In the genomic region with DNA sequence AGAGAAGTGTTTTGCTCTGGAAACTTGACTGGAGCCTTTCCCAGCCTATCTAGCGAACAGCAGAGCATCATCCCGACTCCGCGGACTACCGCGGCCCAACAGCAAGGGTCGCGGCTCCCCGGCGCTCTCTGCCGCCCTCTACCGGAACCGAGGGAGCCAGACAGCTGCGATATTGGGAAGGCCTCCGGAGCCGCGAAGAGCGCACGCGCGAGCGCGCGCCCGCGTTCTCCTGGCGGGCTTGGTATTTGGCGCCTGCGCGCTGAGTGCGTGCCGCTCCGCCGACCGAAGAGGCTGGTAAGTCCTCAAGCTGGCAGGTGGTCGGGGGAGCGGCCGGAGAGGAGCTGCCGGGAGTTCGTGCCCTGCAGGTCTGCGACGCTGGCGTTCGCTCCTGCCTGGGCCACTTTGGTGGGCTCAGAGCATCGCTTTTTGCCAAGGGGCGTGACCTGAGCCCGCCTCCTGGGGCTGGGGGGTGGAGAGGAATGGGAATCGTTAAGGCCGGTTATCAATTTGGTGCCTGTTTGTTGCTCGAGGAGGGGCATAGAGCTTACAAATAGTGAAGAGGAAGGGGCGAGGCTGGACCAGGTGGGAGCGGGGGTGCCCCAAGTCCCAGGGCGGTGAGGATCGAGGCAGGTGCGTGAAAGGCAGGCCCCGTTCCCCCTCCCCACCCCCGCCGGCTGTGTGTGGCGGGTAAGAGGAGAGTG, we compare ENCODE assay signal across 8 cellular contexts. TPM values are rescaled to one million over a fixed set of nuclear protein-coding genes. Genes with fewer than 3 reads are reported as not detected.
DNase-seq lines count a peak whose midpoint lies in the region; ATAC-seq and TF ChIP-seq lines count a peak whose summit lies in the region.

A gene with protein sequence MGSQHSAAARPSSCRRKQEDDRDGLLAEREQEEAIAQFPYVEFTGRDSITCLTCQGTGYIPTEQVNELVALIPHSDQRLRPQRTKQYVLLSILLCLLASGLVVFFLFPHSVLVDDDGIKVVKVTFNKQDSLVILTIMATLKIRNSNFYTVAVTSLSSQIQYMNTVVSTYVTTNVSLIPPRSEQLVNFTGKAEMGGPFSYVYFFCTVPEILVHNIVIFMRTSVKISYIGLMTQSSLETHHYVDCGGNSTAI (plus strand): TSS at position 257 of the 701 bp plus-strand sequence. CDS start 641 bp downstream, outside the sequence.

- peaks cover 43 to 51% of the 10 kb centered on the region in 2 donors for H3K36me3 Mint-ChIP-seq in activated naive CD4-positive, alpha-beta T cell treated with anti-CD3 and anti-CD28 coated beads, Interleukin-2, amount 50 U/mL, for 72 hours
- H3K36me3 Mint-ChIP-seq in glutamatergic neuron (ENCODE audit: unreplicated experiment) = peaks cover 9% of the 10 kb centered on the region

- peak; percentile 73 for DNase-seq in NCI-H1048 (lab: John Stamatoyannopoulos, UW)
- peak; percentile 13 for DNase-seq in SKM-1 (lab: John Stamatoyannopoulos, UW; ENCODE audit: unreplicated experiment)
- peak; percentile 95 for DNase-seq in activated naive CD4-positive, alpha-beta T cell treated with anti-CD3 and anti-CD28 coated beads, Interleukin-2, amount 50 U/mL, for 72 hours (ENCODE audit: low spot score in 2 of 2)
- peak; percentile 94 for DNase-seq in glutamatergic neuron
- peak; percentile 99 for DNase-seq in osteoblast (ENCODE audit: insufficient read length, low spot score, missing footprints)
- peak; percentile 49 for DNase-seq in thoracic aorta (ENCODE audit: low spot score)

- H3K9me3 Mint-ChIP-seq in activated naive CD4-positive, alpha-beta T cell treated with anti-CD3 and anti-CD28 coated beads, Interleukin-2, amount 50 U/mL, for 72 hours = peaks cover 1 to 10% of the 10 kb centered on the region in 2 donors
- peaks cover 7% of the 10 kb centered on the region for H3K9me3 Mint-ChIP-seq in glutamatergic neuron (ENCODE audit: unreplicated experiment)

- H3K79me2 ChIP-seq in osteoblast (ENCODE audit: insufficient read depth, low read length) = peaks cover 3% of the 10 kb centered on the region

- peak within 1 kb of the TSS; percentile 75 for H3K4me2 ChIP-seq in osteoblast (ENCODE audit: insufficient read depth, low read length)

- peak within 1 kb of the TSS; percentile 96 to 97 for H3K27ac Mint-ChIP-seq in activated naive CD4-positive, alpha-beta T cell treated with anti-CD3 and anti-CD28 coated beads, Interleukin-2, amount 50 U/mL, for 72 hours
- H3K27ac Mint-ChIP-seq in glutamatergic neuron (ENCODE audit: unreplicated experiment) = no peak within 1 kb of the TSS

- peak within 1 kb of the TSS; percentile 97 for H2AFZ ChIP-seq in osteoblast (ENCODE audit: low read length)

- no peaks in the 10 kb centered on the region for H3K9me3 ChIP-seq in osteoblast (ENCODE audit: low read depth, low read length)
- H3K9me3 ChIP-seq in thoracic aorta = no peaks in the 10 kb centered on the region

- TF ChIP-seq POLR2A in GM10847 (IDR thresholded peaks at IDR 0.05; ENCODE audit: extremely low read depth, insufficient read length) = peak; percentile 46

- H3K27ac ChIP-seq in osteoblast (ENCODE audit: low read depth, low read length) (peak within 1 kb of the TSS; percentile 25), thoracic aorta (peak within 1 kb of the TSS; percentile 52 to 54)

- ATAC-seq in HG02588 (IDR thresholded peaks at IDR 0.05; ENCODE audit: unreplicated experiment) (peak; percentile 84), thoracic aorta (ENCODE audit: insufficient number of reproducible peaks, low FRiP score, low read depth) (peak; percentile 76)
- peak; percentile 94 to 96 for ATAC-seq in activated naive CD4-positive, alpha-beta T cell treated with anti-CD3 and anti-CD28 coated beads, Interleukin-2, amount 50 U/mL, for 72 hours

- H3K36me3 ChIP-seq in osteoblast (ENCODE audit: insufficient read depth, low read length) = peaks cover 4% of the 10 kb centered on the region
- peaks cover 4% of the 10 kb centered on the region for H3K36me3 ChIP-seq in thoracic aorta

- H3K4me3 Mint-ChIP-seq in glutamatergic neuron (ENCODE audit: unreplicated experiment) = peak within 1 kb of the TSS; percentile 97

- no peaks in the 10 kb centered on the region for H4K20me1 ChIP-seq in osteoblast (ENCODE audit: insufficient read depth, low read length)

- TF ChIP-seq CTCF in glutamatergic neuron (IDR thresholded peaks at IDR 0.05; ENCODE audit: partially characterized antibody, unreplicated experiment) (peak; percentile 95), osteoblast (IDR thresholded peaks at IDR 0.05; ENCODE audit: extremely low read depth, low read depth, low read length) (peak; percentile 94), thoracic aorta (IDR thresholded peaks at IDR 0.05) (peak; percentile 96)

- H3K4me1 ChIP-seq in osteoblast (ENCODE audit: insufficient read depth, low read length) (peaks cover 9% of the 10 kb centered on the region), thoracic aorta (ENCODE audit: control insufficient read depth in 1 of 2, low read depth in 2 of 2) (peaks cover 7 to 30% of the 10 kb centered on the region in 2 donors)

- H3K4me1 Mint-ChIP-seq in glutamatergic neuron (ENCODE audit: low read depth, unreplicated experiment) = peaks cover 2% of the 10 kb centered on the region

- H3K27me3 Mint-ChIP-seq in glutamatergic neuron (ENCODE audit: unreplicated experiment) = peaks cover 7% of the 10 kb centered on the region

- peaks cover 13% of the 10 kb centered on the region for H3K27me3 ChIP-seq in osteoblast (ENCODE audit: insufficient read depth, low read length)
- no peaks in the 10 kb centered on the region for H3K27me3 ChIP-seq in thoracic aorta (replicated peaks; ENCODE audit: insufficient read depth)

- H3K4me3 ChIP-seq in osteoblast (ENCODE audit: insufficient read depth, low read length) (peak within 1 kb of the TSS; percentile 95), thoracic aorta (peak within 1 kb of the TSS; percentile 99)

RNA-seq across cellular contexts. Expression of the gene that starts here (rescaled TPM):
- 100 to 1,000 TPM; 134 to 305 TPM for total RNA-seq in activated naive CD4-positive, alpha-beta T cell treated with anti-CD3 and anti-CD28 coated beads, Interleukin-2, amount 50 U/mL, for 72 hours
- 24.0 TPM for total RNA-seq in glutamatergic neuron (ENCODE audit: unreplicated experiment)
- total RNA-seq in osteoblast = 57.5 and 58.3 TPM in 2 replicates
- 100 to 1,000 TPM in 1 of 2 donors, 10 to 100 TPM in 1; 48.1 to 149 TPM for total RNA-seq in thoracic aorta

Comparison
In these comparisons a context has a peak if more than half of its experiments do, and no peak if none do; other contexts are left out.
1. Peak in every context shown above with its lines: DNase-seq, ATAC-seq, H3K4me3 ChIP-seq and H3K27ac ChIP-seq.
2. DNase-seq: peak in every context shown above with its lines; median percentile 99 in osteoblast; 95 in activated naive CD4-positive, alpha-beta T cell treated with anti-CD3 and anti-CD28 coated beads, Interleukin-2, amount 50 U/mL, for 72 hours; 94 in glutamatergic neuron; 73 in NCI-H1048; 49 in thoracic aorta; 13 in SKM-1.